ENCODE assay signal across 22 cellular contexts in genomic region chr1:94633051-94633450, GRCh38.
DNase-seq lines count a peak whose midpoint lies in the region; ATAC-seq and TF ChIP-seq lines count a peak whose summit lies in the region.
"Had no signal": no experiment of that assay in that cellular context is flagged by ENCODE, and none has a peak within 500 bp of the region (broad histone marks: within the 10 kb centered on the region; RNA-seq: fewer than 3 reads in every experiment).

No MANE protein-coding gene starts in this region.

- ATAC-seq in GM19463 (IDR thresholded peaks at IDR 0.05; ENCODE audit: unreplicated experiment) (no peak), HG02763 (IDR thresholded peaks at IDR 0.05; ENCODE audit: unreplicated experiment) (no peak)
- ATAC-seq: activated naive CD4-positive, alpha-beta T cell treated with anti-CD3 and anti-CD28 coated beads, Interleukin-2, amount 50 U/mL, for 72 hours; activated T-helper 17 cell treated with anti-CD3 and anti-CD28 coated beads, Interleukin-2, amount 50 U/mL, for 72 hours; heart left ventricle; naive thymus-derived CD4-positive, alpha-beta T cell; right cardiac atrium had no signal

- DNase-seq in GM04503 (ENCODE audit: low read depth) = peak; percentile 75
- DNase-seq in cardiac fibroblast (ENCODE audit: low read depth in 2 of 2) = peak; percentile 48 to 88
- DNase-seq in iris pigment epithelial cell (ENCODE audit: low read depth) = peak; percentile 91
- DNase-seq in NCI-H2081 (lab: John Stamatoyannopoulos, UW) = no peak
- DNase-seq in 8988T = no peak
- DNase-seq: activated CD4-positive, alpha-beta T cell treated with anti-CD3 and anti-CD28 coated beads, Interleukin-2, amount 50 U/mL, for 1 hour; colonic mucosa; heart left ventricle; KG1; mesendoderm; naive thymus-derived CD4-positive, alpha-beta T cell; NCI-H1694 treated with DMSO at 0.1 percent for 48 hours; right cardiac atrium; RPMI8226; substantia nigra; T-helper 2 cell had no signal

- no peak overlapping the region for H3K4me3 ChIP-seq in cardiac fibroblast (replicated peaks in 1 of 2; ENCODE audit: low read depth in 2 of 2, low read length in 2 of 2)
- H3K4me3 ChIP-seq: colonic mucosa, esophagus muscularis mucosa, heart left ventricle, SK-N-MC had no signal

- no peak for TF ChIP-seq CTCF in cardiac fibroblast (IDR thresholded peaks at IDR 0.05; ENCODE audit: low read depth, low read length)

Comparison
In these comparisons a context has a peak if more than half of its experiments do, and no peak if none do; other contexts are left out.
1. DNase-seq: peak in GM04503 (single experiment), cardiac fibroblast (2 of 2) and iris pigment epithelial cell (single experiment); none in NCI-H2081 (0 of 2) and 8988T (single experiment).